Comparison of ENCODE assay signal across 8 cellular contexts in the genomic region with DNA sequence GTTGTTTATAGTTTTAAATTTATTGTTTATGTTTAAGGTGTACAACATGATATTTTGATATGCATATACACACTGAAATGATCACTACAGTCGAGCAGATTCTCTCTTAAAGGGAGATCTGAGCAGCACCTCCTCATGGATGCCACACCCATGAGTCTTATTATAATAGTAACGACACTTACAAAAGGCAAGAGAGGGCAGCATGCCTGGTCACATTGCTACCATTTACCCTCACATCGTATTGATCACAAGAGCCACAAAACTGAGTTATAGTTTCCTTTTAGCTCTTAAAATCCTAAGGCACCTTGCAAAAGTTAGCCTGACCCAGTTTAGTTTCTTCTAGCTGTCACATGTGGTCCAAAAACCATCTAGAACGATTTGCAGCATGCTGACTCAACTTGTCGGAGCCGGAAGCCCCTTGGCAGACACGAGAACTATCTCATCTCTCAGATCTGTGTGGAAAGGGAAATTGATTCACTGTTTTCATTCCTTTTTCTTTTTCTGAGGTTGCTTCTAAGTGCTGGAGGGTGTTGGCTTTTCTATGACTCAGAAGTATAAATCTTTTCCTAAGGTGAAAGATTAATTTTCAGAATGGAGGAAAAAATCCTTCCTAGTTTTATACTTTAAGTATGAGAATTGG.
DNase-seq lines count a peak whose midpoint lies in the region; ATAC-seq and TF ChIP-seq lines count a peak whose summit lies in the region.

No MANE protein-coding gene starts in this region.

- peaks cover 75 to 91% of the 10 kb centered on the region in 2 donors for H3K4me1 Mint-ChIP-seq in natural killer cell treated with Interleukin-12 subunit alpha and Interleukin-12 subunit beta and Interleukin-15 and Interleukin-18, amount 100 ng/mL, for 72 hours (ENCODE audit: low read depth in 2 of 2)
- H3K4me1 Mint-ChIP-seq in nephron progenitor cell = peaks cover 34% of the 10 kb centered on the region

- H3K36me3 Mint-ChIP-seq in natural killer cell treated with Interleukin-12 subunit alpha and Interleukin-12 subunit beta and Interleukin-15 and Interleukin-18, amount 100 ng/mL, for 72 hours = no peaks in the 10 kb centered on the region
- H3K36me3 Mint-ChIP-seq in nephron progenitor cell (ENCODE audit: low read depth) = no peaks in the 10 kb centered on the region

- DNase-seq in EL (peak; percentile 94), dedifferentiated amniotic fluid mesenchymal stem cell (ENCODE audit: extremely low spot score) (peak; percentile 79), thoracic aorta (ENCODE audit: low spot score) (peak; percentile 19), nephron progenitor cell (no peak), DMS53 treated with DMSO at 0.1 percent for 48 hours (lab: John Stamatoyannopoulos, UW; ENCODE audit: unreplicated experiment) (no peak)
- peak; percentile 46 to 61 for DNase-seq in activated CD4-positive, alpha-beta T cell treated with anti-CD3 and anti-CD28 coated beads for 24 hours (ENCODE audit: low read depth in 2 of 2)
- peak; percentile 66 for DNase-seq in natural killer cell treated with Interleukin-12 subunit alpha and Interleukin-12 subunit beta and Interleukin-15 and Interleukin-18, amount 100 ng/mL, for 72 hours (ENCODE audit: low spot score)

- H3K9me3 ChIP-seq in thoracic aorta = no peaks in the 10 kb centered on the region

- H3K27ac ChIP-seq in thoracic aorta = peak overlapping the region; percentile 28 to 58

- H3K9me3 Mint-ChIP-seq in natural killer cell treated with Interleukin-12 subunit alpha and Interleukin-12 subunit beta and Interleukin-15 and Interleukin-18, amount 100 ng/mL, for 72 hours = no peaks in the 10 kb centered on the region
- no peaks in the 10 kb centered on the region for H3K9me3 Mint-ChIP-seq in nephron progenitor cell

- peak overlapping the region; percentile 87 to 89 for H3K27ac Mint-ChIP-seq in natural killer cell treated with Interleukin-12 subunit alpha and Interleukin-12 subunit beta and Interleukin-15 and Interleukin-18, amount 100 ng/mL, for 72 hours
- H3K27ac Mint-ChIP-seq in nephron progenitor cell = no peak overlapping the region

- H3K4me3 ChIP-seq in thoracic aorta = peak overlapping the region; percentile 29

- peak; percentile 41 for ATAC-seq in HG03378 (IDR thresholded peaks at IDR 0.05; ENCODE audit: unreplicated experiment)
- ATAC-seq in natural killer cell treated with Interleukin-12 subunit alpha and Interleukin-12 subunit beta and Interleukin-15 and Interleukin-18, amount 100 ng/mL, for 72 hours = peak; percentile 83 to 89
- ATAC-seq in thoracic aorta (ENCODE audit: insufficient number of reproducible peaks, low FRiP score, low read depth) = no peak

- peaks cover 28 to 53% of the 10 kb centered on the region in 2 donors for H3K4me1 ChIP-seq in thoracic aorta (ENCODE audit: control insufficient read depth in 1 of 2, low read depth in 2 of 2)

- no peaks in the 10 kb centered on the region for H3K27me3 Mint-ChIP-seq in natural killer cell treated with Interleukin-12 subunit alpha and Interleukin-12 subunit beta and Interleukin-15 and Interleukin-18, amount 100 ng/mL, for 72 hours
- H3K27me3 Mint-ChIP-seq in nephron progenitor cell (ENCODE audit: low read depth, poor library complexity) = no peaks in the 10 kb centered on the region

- H3K27me3 ChIP-seq in thoracic aorta (replicated peaks; ENCODE audit: insufficient read depth) = no peaks in the 10 kb centered on the region

- no peaks in the 10 kb centered on the region for H3K36me3 ChIP-seq in thoracic aorta

- peak overlapping the region; percentile 79 for H3K4me3 Mint-ChIP-seq in natural killer cell treated with Interleukin-12 subunit alpha and Interleukin-12 subunit beta and Interleukin-15 and Interleukin-18, amount 100 ng/mL, for 72 hours
- H3K4me3 Mint-ChIP-seq in nephron progenitor cell = no peak overlapping the region

- no peak for TF ChIP-seq CTCF in thoracic aorta (IDR thresholded peaks at IDR 0.05)
- no peak for TF ChIP-seq CTCF in nephron progenitor cell (IDR thresholded peaks at IDR 0.05)

Comparison
In these comparisons a context has a peak if more than half of its experiments do, and no peak if none do; other contexts are left out.
1. DNase-seq: peak in EL (single experiment), activated CD4-positive, alpha-beta T cell treated with anti-CD3 and anti-CD28 coated beads for 24 hours (2 of 2), dedifferentiated amniotic fluid mesenchymal stem cell (single experiment), natural killer cell treated with Interleukin-12 subunit alpha and Interleukin-12 subunit beta and Interleukin-15 and Interleukin-18, amount 100 ng/mL, for 72 hours (single experiment) and thoracic aorta (single experiment); none in nephron progenitor cell (single experiment) and DMS53 treated with DMSO at 0.1 percent for 48 hours (single experiment).